In genomic region chr10:79065091-79065551, GRCh38 we compare ENCODE assay signal across 21 cellular contexts. TPM values are rescaled to one million over a fixed set of nuclear protein-coding genes. Genes with fewer than 3 reads are reported as not detected.
DNase-seq lines count a peak whose midpoint lies in the region; ATAC-seq, FAIRE-seq and TF ChIP-seq lines count a peak whose summit lies in the region.
"Had no signal": no experiment of that assay in that cellular context is flagged by ENCODE, and none has a peak within 500 bp of the region (broad histone marks: within the 10 kb centered on the region; RNA-seq: fewer than 3 reads in every experiment).

No MANE protein-coding gene starts in this region.

- POLR2A ChIA-PET in activated CD8-positive, alpha-beta T cell treated with anti-CD3 and anti-CD28 coated beads, Interleukin-2, amount 10 ng/mL, durations not matched to agents 7 days and 5 days (lab: Charles Lee), result no interaction called here
- POLR2A ChIA-PET in activated CD8-positive, alpha-beta T cell treated with anti-CD3 and anti-CD28 coated beads for 36 hours (lab: Charles Lee), result no interaction called here
- POLR2A ChIA-PET in HepG2 (lab: Yijun Ruan, JAX) (interaction anchor here (1.1 to 6.9 kb wide), 4 partner anchors 12 to 92 kb away, joined by 3 to 54 read pairs (median 8); no protein-coding TSS in a partner anchor), SK-N-SH (lab: Yijun Ruan, JAX) (interaction anchor here (1.6 kb wide), 1 partner anchor 37 kb away, joined by 6 read pairs; no protein-coding TSS in a partner anchor)

- no peak for ATAC-seq in activated CD8-positive, alpha-beta T cell treated with anti-CD3 and anti-CD28 coated beads, Interleukin-2, amount 10 ng/mL, durations not matched to agents 7 days and 5 days
- no peak for ATAC-seq in activated CD8-positive, alpha-beta T cell treated with anti-CD3 and anti-CD28 coated beads for 36 hours
- ATAC-seq in T-helper 17 cell (no peak), HepG2 (no peak), sciatic nerve (no peak)
- ATAC-seq: A549; activated T-cell treated with anti-CD3 and anti-CD28 coated beads, Interleukin-2, amount 50 U/mL, for 4 hours; gastroesophageal sphincter had no signal

- H3K27ac ChIP-seq in HepG2 (ENCODE audit: extremely low read length, insufficient read depth, low read length) (no peak overlapping the region), spleen (no peak overlapping the region), SK-N-SH (ENCODE audit: low read depth in 2 of 2, low read length in 1 of 2) (no peak overlapping the region)
- H3K27ac ChIP-seq: A549, BLaER1, esophagus muscularis mucosa, gastroesophageal sphincter, WERI-Rb-1 had no signal

- no peak for FAIRE-seq in HepG2 (lab: Jason Lieb, UNC)
- FAIRE-seq: A549, GM12892, urothelium cell line had no signal

- H4K20me1 ChIP-seq in HepG2 (ENCODE audit: insufficient read depth, low read length), result peaks cover 4% of the 10 kb centered on the region; the same call in 1 of the 2 replicates
- peaks cover 4% of the 10 kb centered on the region; the same call in 1 of the 2 replicates for H4K20me1 ChIP-seq in SK-N-SH (ENCODE audit: insufficient read depth)

- DNase-seq in activated CD8-positive, alpha-beta T cell treated with anti-CD3 and anti-CD28 coated beads, Interleukin-2, amount 10 ng/mL, durations not matched to agents 7 days and 5 days, result no peak
- no peak for DNase-seq in activated CD8-positive, alpha-beta T cell treated with anti-CD3 and anti-CD28 coated beads for 36 hours
- DNase-seq in T-helper 17 cell (no peak), HepG2 (ENCODE audit: low spot score) (no peak), spleen (peak; percentile 68), SK-N-SH (no peak), retina (no peak), sciatic nerve (ENCODE audit: low spot score) (no peak)
- DNase-seq: activated T-cell treated with anti-CD3 and anti-CD28 coated beads, Interleukin-2, amount 50 U/mL, for 4 hours; DMS53; NCI-H1417; NCI-H526; stimulated activated CD4-positive, alpha-beta T cell treated with anti-CD3 and anti-CD28 coated beads, Interleukin-4, amount 100 ng/mL, for 1 hour; WERI-Rb-1 had no signal

- CTCF ChIA-PET in activated CD8-positive, alpha-beta T cell treated with anti-CD3 and anti-CD28 coated beads, Interleukin-2, amount 10 ng/mL, durations not matched to agents 7 days and 5 days (lab: Charles Lee), result interaction anchor here (3.6 to 4.2 kb wide), 2 partner anchors 91 to 131 kb away, joined by 17 to 22 read pairs; no protein-coding TSS in a partner anchor
- CTCF ChIA-PET in activated CD8-positive, alpha-beta T cell treated with anti-CD3 and anti-CD28 coated beads for 36 hours (lab: Charles Lee), result interaction anchor here (1.4 kb wide), 1 partner anchor 9 kb away, joined by 3 read pairs; no protein-coding TSS in a partner anchor
- CTCF ChIA-PET in HepG2 (lab: Yijun Ruan, JAX; ENCODE audit: low intra/inter-chr PET ratio, low total read pairs) (no interaction called here), SK-N-SH (lab: Yijun Ruan, JAX) (interaction anchor here (2.8 to 14.5 kb wide), 4 partner anchors 13 to 131 kb away, joined by 12 to 129 read pairs (median 24); no protein-coding TSS in a partner anchor)

- peaks cover 67% of the 10 kb centered on the region for H3K4me1 ChIP-seq in HepG2 (ENCODE audit: insufficient read depth, low read length)
- peaks cover 0 to 37% (median 24%) of the 10 kb centered on the region in 6 donors for H3K4me1 ChIP-seq in spleen
- H3K4me1 ChIP-seq in SK-N-SH (ENCODE audit: control insufficient read depth in 1 of 2, insufficient read depth in 2 of 2, low read depth in 1 of 2, low read length in 1 of 2), result peaks cover 0 to 24% of the 10 kb centered on the region in 2 experiments; a peak in 1 of 4 replicates

- H3K27me3 Mint-ChIP-seq in activated CD8-positive, alpha-beta T cell treated with anti-CD3 and anti-CD28 coated beads, Interleukin-2, amount 10 ng/mL, durations not matched to agents 7 days and 5 days (ENCODE audit: low read depth), result no peaks in the 10 kb centered on the region
- H3K27me3 Mint-ChIP-seq in activated CD8-positive, alpha-beta T cell treated with anti-CD3 and anti-CD28 coated beads for 36 hours, result no peaks in the 10 kb centered on the region
- H3K27me3 Mint-ChIP-seq in T-helper 17 cell, result no peaks in the 10 kb centered on the region

- TF ChIP-seq POLR2A in HepG2 (IDR thresholded peaks at IDR 0.05; ENCODE audit: insufficient read depth in 1 of 2, low read depth in 2 of 2, low read length in 2 of 2) (no peak), spleen (IDR thresholded peaks at IDR 0.05) (no peak)

- H2AFZ ChIP-seq in HepG2 (ENCODE audit: low read length) (no peak overlapping the region), SK-N-SH (ENCODE audit: low read depth) (no peak overlapping the region)

- no peaks in the 10 kb centered on the region for H3K9me3 Mint-ChIP-seq in activated CD8-positive, alpha-beta T cell treated with anti-CD3 and anti-CD28 coated beads, Interleukin-2, amount 10 ng/mL, durations not matched to agents 7 days and 5 days (ENCODE audit: insufficient read depth)
- H3K9me3 Mint-ChIP-seq in activated CD8-positive, alpha-beta T cell treated with anti-CD3 and anti-CD28 coated beads for 36 hours, result no peaks in the 10 kb centered on the region
- H3K9me3 Mint-ChIP-seq: activated T-cell treated with anti-CD3 and anti-CD28 coated beads, Interleukin-2, amount 50 U/mL, for 4 hours had no signal

- in situ Hi-C loops in HepG2 (cut with HindIII; ENCODE audit: extremely low pct_ligation_motif_present, low pct_unique_long_range_greater_than_20kb), result no loop called here

- peaks cover 51% of the 10 kb centered on the region for H3K4me1 Mint-ChIP-seq in activated CD8-positive, alpha-beta T cell treated with anti-CD3 and anti-CD28 coated beads, Interleukin-2, amount 10 ng/mL, durations not matched to agents 7 days and 5 days (ENCODE audit: low read depth)
- peaks cover 28% of the 10 kb centered on the region for H3K4me1 Mint-ChIP-seq in activated CD8-positive, alpha-beta T cell treated with anti-CD3 and anti-CD28 coated beads for 36 hours (ENCODE audit: low read depth)
- H3K4me1 Mint-ChIP-seq in T-helper 17 cell, result peaks cover 42% of the 10 kb centered on the region

- BruUV-seq in HepG2 (replicated peaks; lab: Mats Ljungman, UMichigan), result no TSS peak

- H3K79me2 ChIP-seq in HepG2 (ENCODE audit: insufficient read depth, low read length) (peaks cover 8% of the 10 kb centered on the region), SK-N-SH (ENCODE audit: insufficient read depth) (peaks cover 12% of the 10 kb centered on the region)

- TF ChIP-seq RAD21 in HepG2 (CRISPR knock-in tag; IDR thresholded peaks at IDR 0.05) (no peak), SK-N-SH (IDR thresholded peaks at IDR 0.05; ENCODE audit: low read length) (no peak)

- H3K9ac ChIP-seq in HepG2 (ENCODE audit: insufficient read depth, low read depth, low read length) (no peak overlapping the region), SK-N-SH (no peak overlapping the region)
- H3K9ac ChIP-seq: BLaER1 had no signal

- intact Hi-C loops in activated CD8-positive, alpha-beta T cell treated with anti-CD3 and anti-CD28 coated beads for 36 hours (cut with micrococcal nuclease), result loop anchor here (5.0 kb wide), 1 partner anchor 93 kb away; no protein-coding TSS in a partner anchor
- intact Hi-C loops in HepG2 (cut with micrococcal nuclease; ENCODE audit: unreplicated experiment) (loop anchor here (5.0 kb wide), 1 partner anchor 408 kb away; no protein-coding TSS in a partner anchor), spleen (cut with DNase I; ENCODE audit: low total_unique reads) (loop anchor here (5.0 kb wide), 2 partner anchors 93 to 132 kb away; no protein-coding TSS in a partner anchor), sciatic nerve (cut with DNase I) (loop anchor here (5.0 kb wide), 1 partner anchor 763 kb away; no protein-coding TSS in a partner anchor)

- no peak for TF ChIP-seq CTCF in activated CD8-positive, alpha-beta T cell treated with anti-CD3 and anti-CD28 coated beads for 36 hours (IDR thresholded peaks at IDR 0.05)
- TF ChIP-seq CTCF in HepG2 (CRISPR knock-in tag; IDR thresholded peaks at IDR 0.05) (no peak), spleen (IDR thresholded peaks at IDR 0.05 in 8 of 11, conservative IDR thresholded peaks at IDR 0.05 in 3 of 11) (no peak), SK-N-SH (IDR thresholded peaks at IDR 0.05) (no peak)

- peaks cover 4% of the 10 kb centered on the region for H3F3A ChIP-seq in SK-N-SH (replicated peaks; ENCODE audit: insufficient read depth)

- H3K4me3 Mint-ChIP-seq in activated CD8-positive, alpha-beta T cell treated with anti-CD3 and anti-CD28 coated beads, Interleukin-2, amount 10 ng/mL, durations not matched to agents 7 days and 5 days, result no peak overlapping the region
- no peak overlapping the region for H3K4me3 Mint-ChIP-seq in activated CD8-positive, alpha-beta T cell treated with anti-CD3 and anti-CD28 coated beads for 36 hours
- no peak overlapping the region for H3K4me3 Mint-ChIP-seq in T-helper 17 cell
- H3K4me3 Mint-ChIP-seq: activated T-cell treated with anti-CD3 and anti-CD28 coated beads, Interleukin-2, amount 50 U/mL, for 4 hours had no signal

- H3K27me3 ChIP-seq in HepG2 (ENCODE audit: control insufficient read depth in 1 of 2, insufficient read depth in 2 of 2, low read length in 2 of 2) (no peaks in the 10 kb centered on the region; a peak in 1 of 5 replicates), spleen (replicated peaks in 1 of 7) (peaks cover 0 to 5% (median 0%) of the 10 kb centered on the region in 7 donors), SK-N-SH (ENCODE audit: insufficient read depth) (no peaks in the 10 kb centered on the region)
- H3K27me3 ChIP-seq: gastroesophageal sphincter had no signal

- H3K27ac Mint-ChIP-seq in activated CD8-positive, alpha-beta T cell treated with anti-CD3 and anti-CD28 coated beads, Interleukin-2, amount 10 ng/mL, durations not matched to agents 7 days and 5 days, result peak overlapping the region; percentile 55
- no peak overlapping the region for H3K27ac Mint-ChIP-seq in activated CD8-positive, alpha-beta T cell treated with anti-CD3 and anti-CD28 coated beads for 36 hours
- peak overlapping the region; percentile 91 for H3K27ac Mint-ChIP-seq in T-helper 17 cell

- H3K4me2 ChIP-seq in HepG2 (ENCODE audit: low read depth, low read length), result no peak overlapping the region
- no peak overlapping the region for H3K4me2 ChIP-seq in SK-N-SH
- H3K4me2 ChIP-seq: A549, BLaER1 had no signal

- H3K36me3 ChIP-seq in HepG2 (replicated peaks in 1 of 2; ENCODE audit: control insufficient read depth in 1 of 2, insufficient read depth in 2 of 2, low read length in 2 of 2), result no peaks in the 10 kb centered on the region
- no peaks in the 10 kb centered on the region for H3K36me3 ChIP-seq in spleen
- no peaks in the 10 kb centered on the region for H3K36me3 ChIP-seq in SK-N-SH (replicated peaks in 1 of 2; ENCODE audit: control insufficient read depth in 1 of 2, insufficient read depth in 2 of 2, low read length in 1 of 2)
- H3K36me3 ChIP-seq: BLaER1, esophagus muscularis mucosa, gastroesophageal sphincter, HAP-1, WERI-Rb-1 had no signal

- TF ChIP-seq EP300 in HepG2 (IDR thresholded peaks at IDR 0.05; ENCODE audit: low read depth in 2 of 2, low read length in 2 of 2) (no peak), HepG2 (CRISPR knock-in tag; IDR thresholded peaks at IDR 0.05; ENCODE audit: borderline replicate concordance) (no peak), SK-N-SH (IDR thresholded peaks at IDR 0.05; ENCODE audit: borderline replicate concordance in 1 of 2, low read depth in 1 of 2, low read length in 1 of 2) (no peak)

- H3K9me2 ChIP-seq in SK-N-SH, result no peaks in the 10 kb centered on the region

- H3K36me3 Mint-ChIP-seq in activated CD8-positive, alpha-beta T cell treated with anti-CD3 and anti-CD28 coated beads, Interleukin-2, amount 10 ng/mL, durations not matched to agents 7 days and 5 days (ENCODE audit: low read depth), result no peaks in the 10 kb centered on the region
- H3K36me3 Mint-ChIP-seq in activated CD8-positive, alpha-beta T cell treated with anti-CD3 and anti-CD28 coated beads for 36 hours (ENCODE audit: low read depth), result no peaks in the 10 kb centered on the region
- peaks cover 2% of the 10 kb centered on the region for H3K36me3 Mint-ChIP-seq in T-helper 17 cell (ENCODE audit: low read depth)

- no peak overlapping the region for H3K4me3 ChIP-seq in HepG2 (replicated peaks in 1 of 3; ENCODE audit: insufficient read depth in 1 of 3, low read depth in 2 of 3, low read length in 3 of 3)
- no peak overlapping the region for H3K4me3 ChIP-seq in spleen
- no peak overlapping the region for H3K4me3 ChIP-seq in SK-N-SH (ENCODE audit: low read depth in 2 of 2, low read length in 1 of 2)
- H3K4me3 ChIP-seq: A549, BLaER1, esophagus muscularis mucosa, gastroesophageal sphincter, HAP-1 had no signal

- no peaks in the 10 kb centered on the region for H3K9me3 ChIP-seq in T-helper 17 cell (ENCODE audit: control insufficient read depth, low read length, poor library complexity, severe bottlenecking)
- no peaks in the 10 kb centered on the region for H3K9me3 ChIP-seq in HepG2 (ENCODE audit: low read length)
- H3K9me3 ChIP-seq in spleen, result no peaks in the 10 kb centered on the region
- H3K9me3 ChIP-seq in SK-N-SH, result no peaks in the 10 kb centered on the region
- H3K9me3 ChIP-seq: A549, BLaER1, esophagus muscularis mucosa, gastroesophageal sphincter, HAP-1 had no signal

- no CpG with 5 or more reads among the region's 2 CpGs for WGBS in HepG2 (ENCODE audit: low lambda C conversion rate)
- 75 to 95% (median 82%) methylated on average over 2 of the region's 2 CpGs; no CpG with 5 or more reads in 1 of the 5 donors for WGBS in spleen, 5 donors
- WGBS in SK-N-SH (ENCODE audit: low lambda C conversion rate), result no CpG with 5 or more reads among the region's 2 CpGs

RNA-seq across cellular contexts. Expression of gene ZMIZ1, which starts 3.6 kb away (rescaled TPM):
- 10 to 100 TPM; 39.9 to 40.6 TPM for total RNA-seq in activated CD8-positive, alpha-beta T cell treated with anti-CD3 and anti-CD28 coated beads, Interleukin-2, amount 10 ng/mL, durations not matched to agents 7 days and 5 days
- total RNA-seq in activated CD8-positive, alpha-beta T cell treated with anti-CD3 and anti-CD28 coated beads for 36 hours, result 10 to 100 TPM; 46.5 to 52.2 TPM
- total RNA-seq in T-helper 17 cell (10 to 100 TPM; 30.0 to 34.0 TPM), HepG2 (2016; rRNA removed; fragmentation: Illumina TruSeq; extraction: Trizol) (5.3 and 11.0 TPM in 2 replicates), spleen (100 to 1,000 TPM; 117 to 210 (median 129) TPM), sciatic nerve (96.7 TPM)
- total RNA-seq in HepG2 (2016; cell fraction: cytosol; rRNA removed; fragmentation: Illumina TruSeq; extraction: Trizol; ENCODE audit: low read depth), result 2.3 and 2.6 TPM in 2 replicates
- 5.2 and 10.5 TPM in 2 replicates for total RNA-seq in HepG2 (2016; cell fraction: insoluble cytoplasmic fraction; rRNA removed; fragmentation: Illumina TruSeq; extraction: Trizol)
- 7.0 and 7.7 TPM in 2 replicates for total RNA-seq in HepG2 (2016; cell fraction: membrane; rRNA removed; fragmentation: Illumina TruSeq; extraction: Trizol)
- 9.9 and 13.1 TPM in 2 replicates for total RNA-seq in HepG2 (2016; cell fraction: nucleus; rRNA removed; fragmentation: Illumina TruSeq; extraction: Trizol)
- polyA plus RNA-seq in HepG2 (2011; rRNA removed) (8.8 and 10.2 TPM in 2 replicates), spleen (10 to 100 TPM; 10.7 to 29.7 (median 11.8) TPM), SK-N-SH (2012; rRNA removed) (6.6 and 23.5 TPM in 2 replicates)
- 7.4 TPM in 2 replicates for polyA plus RNA-seq in HepG2 (2011; cell fraction: cytosol; rRNA removed)
- polyA plus RNA-seq in HepG2 (2011; cell fraction: nucleus; rRNA removed), result 42.1 and 46.0 TPM in 2 replicates
- 22.4 and 32.5 TPM in 2 replicates for polyA plus RNA-seq in HepG2 (2012)
- polyA plus RNA-seq in HepG2 (2016; cell fraction: cytosol; fragmentation: Illumina TruSeq; extraction: Trizol; ENCODE audit: low read depth), result 0.69 and 1.1 TPM in 2 replicates
- 16.0 and 20.6 TPM in 2 replicates for polyA plus RNA-seq in HepG2 (2016; cell fraction: insoluble cytoplasmic fraction; fragmentation: Illumina TruSeq; extraction: Trizol; ENCODE audit: low read depth)
- polyA plus RNA-seq in HepG2 (2016; cell fraction: membrane; fragmentation: Illumina TruSeq; extraction: Trizol; ENCODE audit: low read depth), result 2.4 and 3.8 TPM in 2 replicates
- polyA plus RNA-seq in HepG2 (2016; cell fraction: nucleus; fragmentation: Illumina TruSeq; extraction: Trizol; ENCODE audit: insufficient read depth, low read depth), result 25.8 and 26.9 TPM in 2 replicates
- 7.8 and 28.6 TPM in 2 replicates for polyA minus RNA-seq in HepG2 (2011; rRNA and poly(A)+ RNA removed; ENCODE audit: low replicate concordance)
- 19.5 and 20.1 TPM in 2 replicates for polyA minus RNA-seq in HepG2 (2011; cell fraction: cytosol; rRNA and poly(A)+ RNA removed)
- 27.4 and 29.2 TPM in 2 replicates for polyA minus RNA-seq in HepG2 (2011; cell fraction: nucleus; rRNA and poly(A)+ RNA removed)
- polyA plus RNA-seq in SK-N-SH (2012; cell fraction: cytosol; rRNA removed), result 13.6 and 23.5 TPM in 2 replicates
- polyA plus RNA-seq in SK-N-SH (2012; cell fraction: nucleus; rRNA removed), result 39.0 and 44.8 TPM in 2 replicates

Comparison
In these comparisons a context has a peak if more than half of its experiments do, and no peak if none do; other contexts are left out.
1. POLR2A ChIA-PET loops: an anchor here in HepG2 (1.1 to 6.9 kb wide) and SK-N-SH (1.6 kb wide); none called in activated CD8-positive, alpha-beta T cell treated with anti-CD3 and anti-CD28 coated beads, Interleukin-2, amount 10 ng/mL, durations not matched to agents 7 days and 5 days and activated CD8-positive, alpha-beta T cell treated with anti-CD3 and anti-CD28 coated beads for 36 hours.